Comparison of ENCODE assay signal across 16 cellular contexts in the genomic region with DNA sequence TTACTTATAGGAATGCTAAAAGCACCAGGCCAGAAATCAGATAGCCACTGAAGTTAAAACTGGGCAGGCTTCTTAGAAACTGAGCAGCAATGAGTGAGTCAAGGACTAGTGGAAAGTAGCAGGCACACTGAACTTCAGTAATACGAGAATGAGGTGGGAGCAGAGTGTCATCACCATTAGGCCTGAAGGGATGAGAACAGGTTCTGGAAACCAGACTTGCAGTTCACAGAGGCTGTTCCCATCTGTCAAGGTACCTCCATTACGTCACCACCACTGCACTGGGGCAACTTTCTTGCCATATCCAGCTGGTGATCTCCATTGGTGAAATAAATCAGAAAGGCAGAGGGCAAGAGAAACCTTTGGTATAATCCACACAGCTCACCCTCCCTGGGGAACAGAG. TPM values are rescaled to one million over a fixed set of nuclear protein-coding genes. Genes with fewer than 3 reads are reported as not detected.
A peak's percentile ranks its signal among the peaks of the same experiment; 100 is the strongest.
DNase-seq lines count a peak whose midpoint lies in the region; ATAC-seq and TF ChIP-seq lines count a peak whose summit lies in the region.
"Had no signal": no experiment of that assay in that cellular context is flagged by ENCODE, and none has a peak within 500 bp of the region (broad histone marks: within the 10 kb centered on the region; RNA-seq: fewer than 3 reads in every experiment).

No MANE protein-coding gene starts in this region.

- H3K14ac ChIP-seq in trophoblast cell (ENCODE audit: low read length) = no peak overlapping the region

- no peaks in the 10 kb centered on the region for H3K4me1 ChIP-seq in adipocyte (ENCODE audit: control insufficient read depth, insufficient read depth, low read length)
- no peaks in the 10 kb centered on the region for H3K4me1 ChIP-seq in trophoblast cell (ENCODE audit: control insufficient read depth in 1 of 2, insufficient read depth in 2 of 2, low read length in 2 of 2)
- no peaks in the 10 kb centered on the region for H3K4me1 ChIP-seq in heart right ventricle
- H3K4me1 ChIP-seq: HAP-1 had no signal

- no peak overlapping the region for H2AK5ac ChIP-seq in trophoblast cell (ENCODE audit: low read length)

- WGBS in trophoblast cell (ENCODE audit: extremely low coverage, insufficient coverage, insufficient read length) = no CpG with 5 or more reads among the region's 2 CpGs
- 96 to 100% methylated on average over 2 of the region's 2 CpGs for WGBS in heart right ventricle, 2 donors

- no peak overlapping the region for H2BK12ac ChIP-seq in trophoblast cell (ENCODE audit: low read length)

- H3K9me3 ChIP-seq in adipocyte (ENCODE audit: control insufficient read depth, low read length) = peaks cover 99% of the 10 kb centered on the region
- H3K9me3 ChIP-seq in trophoblast cell (ENCODE audit: insufficient read depth, low read depth, low read length) = peaks cover 11% of the 10 kb centered on the region
- H3K9me3 ChIP-seq in heart right ventricle = peaks cover 0 to 100% (median 90%) of the 10 kb centered on the region in 11 donors

- TF ChIP-seq CTCF in coronary artery (IDR thresholded peaks at IDR 0.05) (no peak), heart right ventricle (IDR thresholded peaks at IDR 0.05) (no peak)

- H3K27ac ChIP-seq in coronary artery (no peak overlapping the region), trophoblast cell (ENCODE audit: low read depth, low read length) (no peak overlapping the region), heart right ventricle (no peak overlapping the region)

- DNase-seq in adipocyte (ENCODE audit: low read depth) (no peak), coronary artery (ENCODE audit: low spot score) (no peak), trophoblast cell (no peak), NCI-H2081 (lab: John Stamatoyannopoulos, UW) (no peak), heart right ventricle (no peak)
- DNase-seq: C1 segment of cervical spinal cord; Calu3; CD4-positive, alpha-beta memory T cell; COR-L47; DMS79; EL; GDM1; GOT3; HFFc6 had no signal

- H3K4me3 ChIP-seq in adipocyte (ENCODE audit: low read length) (peak overlapping the region; percentile 50), coronary artery (peak overlapping the region; percentile 32), trophoblast cell (ENCODE audit: low read depth, low read length) (no peak overlapping the region), heart right ventricle (no peak overlapping the region)
- H3K4me3 ChIP-seq: HAP-1 had no signal

- H3K9ac ChIP-seq in adipocyte (ENCODE audit: low read length) (no peak overlapping the region), trophoblast cell (ENCODE audit: low read length) (no peak overlapping the region)

- H4K91ac ChIP-seq in trophoblast cell (ENCODE audit: low read depth, low read length) = no peak overlapping the region

- H4K12ac ChIP-seq in trophoblast cell (ENCODE audit: low read depth, low read length) = no peak overlapping the region

- H3K79me2 ChIP-seq in trophoblast cell (ENCODE audit: control insufficient read depth, insufficient read depth, low read length, poor library complexity) = no peaks in the 10 kb centered on the region

- no peak overlapping the region for H3K4me2 ChIP-seq in trophoblast cell (ENCODE audit: low read length)

- H3K36me3 ChIP-seq in adipocyte (ENCODE audit: control insufficient read depth, insufficient read depth, low read length, severe bottlenecking) (peaks cover 79% of the 10 kb centered on the region), trophoblast cell (ENCODE audit: control insufficient read depth in 1 of 2, insufficient read depth in 2 of 2, low read length in 2 of 2) (peaks cover 26 to 27% of the 10 kb centered on the region in 2 experiments), heart right ventricle (peaks cover 6 to 100% (median 80%) of the 10 kb centered on the region in 9 donors)

- no peaks in the 10 kb centered on the region for H3K27me3 ChIP-seq in adipocyte (replicated peaks; ENCODE audit: control insufficient read depth, insufficient read depth, low read length)
- no peaks in the 10 kb centered on the region for H3K27me3 ChIP-seq in trophoblast cell (ENCODE audit: insufficient read depth, low read length)
- no peaks in the 10 kb centered on the region for H3K27me3 ChIP-seq in heart right ventricle

- H4K8ac ChIP-seq in trophoblast cell (ENCODE audit: low read depth, low read length) = no peak overlapping the region

- H2BK5ac ChIP-seq in trophoblast cell (ENCODE audit: low read depth, low read length, poor library complexity) = no peak overlapping the region

- H2AFZ ChIP-seq in trophoblast cell (ENCODE audit: insufficient read depth, low read length, poor library complexity) = no peak overlapping the region

- H3K23ac ChIP-seq in trophoblast cell (ENCODE audit: low read length) = peak overlapping the region; percentile 85

- H3K4ac ChIP-seq in trophoblast cell (ENCODE audit: low read depth, low read length) = no peak overlapping the region

- ATAC-seq in GM18498 (IDR thresholded peaks at IDR 0.05; ENCODE audit: unreplicated experiment) = no peak
- no peak for ATAC-seq in heart right ventricle

- no peak overlapping the region for H3K18ac ChIP-seq in trophoblast cell (ENCODE audit: low read length)

- H3K79me1 ChIP-seq in trophoblast cell (ENCODE audit: low read length) = no peaks in the 10 kb centered on the region

- H2BK120ac ChIP-seq in trophoblast cell (ENCODE audit: insufficient read depth, low read length, poor library complexity) = no peak overlapping the region

- intact Hi-C loops in heart right ventricle (cut with DNase I) = no loop called here

RNA-seq across cellular contexts. Expression of gene ZNF10, which starts 15.6 kb away (rescaled TPM):
- 4.3 and 4.5 TPM in 2 replicates for polyA plus RNA-seq in trophoblast cell (2013)
- 10 to 100 TPM in 2 of 10 donors, 1 to 10 TPM in 8; 6.5 to 10.5 (median 9.5) TPM for total RNA-seq in heart right ventricle
- polyA plus RNA-seq in heart right ventricle = 1 to 10 TPM; 3.1 to 8.8 TPM

RNA-seq across cellular contexts. Expression of gene ZNF891, which starts 15.9 kb away (rescaled TPM):
- 0.51 TPM in 2 replicates for polyA plus RNA-seq in trophoblast cell (2013)
- total RNA-seq in heart right ventricle = 1 to 10 TPM in 3 of 10 donors, under 1 TPM in 7; 0.64 to 1.2 (median 0.88) TPM
- 1 to 10 TPM in 1 of 2 donors, under 1 TPM in 1; 0.23 to 1.0 TPM for polyA plus RNA-seq in heart right ventricle

RNA-seq across cellular contexts. Expression of gene ZNF268, which starts 35.3 kb away (rescaled TPM):
- 7.7 and 8.1 TPM in 2 replicates for polyA plus RNA-seq in trophoblast cell (2013)
- 10 to 100 TPM in 8 of 10 donors, 1 to 10 TPM in 2; 7.0 to 13.5 (median 11.5) TPM for total RNA-seq in heart right ventricle
- polyA plus RNA-seq in heart right ventricle = 1 to 10 TPM; 2.2 to 3.4 TPM

Comparison
In these comparisons a context has a peak if more than half of its experiments do, and no peak if none do; other contexts are left out.
1. H3K4me3 ChIP-seq: peak in adipocyte (single experiment) and coronary artery (single experiment); none in trophoblast cell (single experiment) and heart right ventricle (0 of 10).